Comparison of ENCODE assay signal across 33 cellular contexts in the genomic region with DNA sequence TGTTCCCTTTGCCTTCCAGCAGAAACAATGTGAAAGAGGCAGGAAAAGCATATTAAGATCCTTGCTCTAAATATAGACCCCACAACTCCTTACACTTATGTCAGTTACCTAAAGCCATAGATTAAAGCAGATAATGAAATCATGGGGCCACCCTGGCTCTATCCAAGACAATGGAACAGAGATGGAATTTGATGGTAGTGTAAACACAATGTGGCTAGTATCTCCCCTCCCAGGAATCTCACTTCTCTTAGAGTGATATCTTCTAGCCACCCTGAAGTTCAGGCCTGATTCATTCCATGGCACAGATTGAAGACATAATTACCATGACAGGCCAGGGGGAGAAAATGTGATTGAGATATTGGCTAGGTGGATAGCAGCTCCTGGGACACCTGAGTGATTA. TPM values are rescaled to one million over a fixed set of nuclear protein-coding genes. Genes with fewer than 3 reads are reported as not detected.
"Had no signal": no experiment of that assay in that cellular context is flagged by ENCODE, and none has a peak within 500 bp of the region (broad histone marks: within the 10 kb centered on the region; RNA-seq: fewer than 3 reads in every experiment).

No MANE protein-coding gene starts in this region.

- ATAC-seq: activated CD8-positive, alpha-beta memory T cell treated with anti-CD3 and anti-CD28 coated beads, Interleukin-2, amount 10 ng/mL, durations not matched to agents 7 days and 5 days; activated naive CD8-positive, alpha-beta T cell treated with anti-CD3 and anti-CD28 coated beads, Interleukin-2, amount 50 U/mL, for 24 hours had no signal

- H3K27ac Mint-ChIP-seq: activated CD4-positive, alpha-beta memory T cell treated with anti-CD3 and anti-CD28 coated beads, Interleukin-2, amount 10 ng/mL, durations not matched to agents 7 days and 5 days; activated CD8-positive, alpha-beta memory T cell treated with anti-CD3 and anti-CD28 coated beads, Interleukin-2, amount 10 ng/mL, durations not matched to agents 7 days and 5 days; activated naive CD4-positive, alpha-beta T cell treated with anti-CD3 and anti-CD28 coated beads, Interleukin-2, amount 10 ng/mL, durations not matched to agents 7 days and 5 days; activated naive CD8-positive, alpha-beta T cell; activated naive CD8-positive, alpha-beta T cell treated with anti-CD3 and anti-CD28 coated beads, Interleukin-2, amount 50 U/mL, for 24 hours; brain had no signal

- H3K4me1 Mint-ChIP-seq: brain had no signal

- H3K36me3 Mint-ChIP-seq: activated CD8-positive, alpha-beta memory T cell treated with anti-CD3 and anti-CD28 coated beads, Interleukin-2, amount 10 ng/mL, durations not matched to agents 7 days and 5 days; activated naive CD4-positive, alpha-beta T cell treated with anti-CD3 and anti-CD28 coated beads, Interleukin-2, amount 10 ng/mL, durations not matched to agents 7 days and 5 days; activated naive CD8-positive, alpha-beta T cell; brain had no signal

- H3K27ac ChIP-seq: KMS-11, SK-N-MC, WERI-Rb-1 had no signal

- H3K4me3 ChIP-seq: SK-N-MC had no signal

- H3K9me3 Mint-ChIP-seq: activated CD4-positive, alpha-beta memory T cell treated with anti-CD3 and anti-CD28 coated beads, Interleukin-2, amount 10 ng/mL, durations not matched to agents 7 days and 5 days; activated naive CD4-positive, alpha-beta T cell treated with anti-CD3 and anti-CD28 coated beads, Interleukin-2, amount 10 ng/mL, durations not matched to agents 7 days and 5 days; activated naive CD8-positive, alpha-beta T cell treated with anti-CD3 and anti-CD28 coated beads, Interleukin-2, amount 50 U/mL, for 24 hours; brain had no signal

- H3K4me2 ChIP-seq: KMS-11 had no signal

- H3K36me3 ChIP-seq: WERI-Rb-1 had no signal

- DNase-seq: activated CD4-positive, alpha-beta memory T cell treated with anti-CD3 and anti-CD28 coated beads, Interleukin-2, amount 10 ng/mL, durations not matched to agents 7 days and 5 days; activated CD4-positive, alpha-beta T cell treated with anti-CD3 and anti-CD28 coated beads for 1 hour; activated CD4-positive, alpha-beta T cell treated with anti-CD3 and anti-CD28 coated beads for 48 hours; activated CD4-positive, CD25-positive, alpha-beta regulatory T cell; activated CD8-positive, alpha-beta memory T cell treated with anti-CD3 and anti-CD28 coated beads for 24 hours; activated CD8-positive, alpha-beta memory T cell treated with anti-CD3 and anti-CD28 coated beads, Interleukin-2, amount 10 ng/mL, durations not matched to agents 7 days and 5 days; activated CD8-positive, alpha-beta memory T cell treated with anti-CD3 and anti-CD28 coated beads, Interleukin-2, amount 50 U/mL, for 48 hours; activated effector memory CD4-positive, alpha-beta T cell treated with Interleukin-2 at 50 U/mL for 16 hours; activated naive CD4-positive, alpha-beta T cell treated with anti-CD3 and anti-CD28 coated beads, Interleukin-2, amount 10 ng/mL, durations not matched to agents 7 days and 5 days; activated naive CD8-positive, alpha-beta T cell treated with anti-CD3 and anti-CD28 coated beads, Interleukin-2, amount 50 U/mL, for 24 hours; activated T-cell treated with anti-CD3 and anti-CD28 coated beads, Interleukin-2, amount 50 U/mL, for 48 hours; anterior cingulate cortex; caudate nucleus; cerebellar nuclear complex; NCI-H1105; NCI-H1417 treated with DMSO at 0.1 percent for 48 hours; NCI-H187 treated with DMSO at 0.1 percent for 48 hours; NCI-H2081 treated with DMSO at 0.1 percent for 48 hours; NCI-H226; NCI-H446 treated with DMSO at 0.1 percent for 48 hours; NCI-H524; NCI-H69; NK-92 treated with Interleukin-12 subunit alpha and Interleukin-12 subunit beta, amount 100 ng/mL, for 24 hours; OCI-M1; Right ventricle myocardium superior; T1000; WERI-Rb-1 had no signal

- H3K4me3 Mint-ChIP-seq: activated CD4-positive, alpha-beta memory T cell treated with anti-CD3 and anti-CD28 coated beads, Interleukin-2, amount 10 ng/mL, durations not matched to agents 7 days and 5 days; activated CD8-positive, alpha-beta memory T cell treated with anti-CD3 and anti-CD28 coated beads, Interleukin-2, amount 10 ng/mL, durations not matched to agents 7 days and 5 days; activated naive CD4-positive, alpha-beta T cell treated with anti-CD3 and anti-CD28 coated beads, Interleukin-2, amount 10 ng/mL, durations not matched to agents 7 days and 5 days; activated naive CD8-positive, alpha-beta T cell; activated naive CD8-positive, alpha-beta T cell treated with anti-CD3 and anti-CD28 coated beads, Interleukin-2, amount 50 U/mL, for 24 hours; brain had no signal

RNA-seq across cellular contexts. Expression of gene GALNT15, which starts 32.6 kb away (rescaled TPM):
- total RNA-seq: activated CD4-positive, alpha-beta memory T cell treated with anti-CD3 and anti-CD28 coated beads, Interleukin-2, amount 10 ng/mL, durations not matched to agents 7 days and 5 days; activated CD8-positive, alpha-beta memory T cell treated with anti-CD3 and anti-CD28 coated beads, Interleukin-2, amount 10 ng/mL, durations not matched to agents 7 days and 5 days; T-helper 1 cell treated with Interleukin-12 subunit alpha and Interleukin-12 subunit beta and Interleukin-4 antibody, amounts not matched to agents 30 ng/mL and 1 ng/mL, for 36 hours; T-helper 2 cell treated with Interferon-gamma antibody and Interleukin-4, amounts not matched to agents 100 ng/mL and 5 ng/mL, for 36 hours had no signal
